ENCODE assay signal across 8 cellular contexts in the genomic region with DNA sequence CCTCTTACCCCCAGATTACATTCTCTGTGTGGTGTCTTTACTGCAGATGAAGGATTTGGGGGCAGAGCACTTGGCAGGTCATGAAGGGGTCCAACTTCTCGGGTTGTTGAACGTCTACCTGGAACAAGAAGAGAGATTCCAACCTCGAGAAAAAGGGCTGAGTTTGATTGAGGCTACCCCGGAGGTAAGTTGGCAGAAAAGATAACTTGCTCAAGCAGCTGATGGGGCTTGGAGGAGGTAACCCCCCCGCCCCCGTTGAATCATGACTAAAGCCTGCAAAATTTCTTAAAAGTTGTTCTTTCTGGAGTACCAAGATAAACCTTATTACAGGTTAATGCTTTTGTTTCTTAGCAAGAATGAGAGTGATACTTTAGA. TPM values are rescaled to one million over a fixed set of nuclear protein-coding genes. Genes with fewer than 3 reads are reported as not detected.
DNase-seq lines count a peak whose midpoint lies in the region; ATAC-seq and TF ChIP-seq lines count a peak whose summit lies in the region.

No MANE protein-coding gene starts in this region.

- H3K9ac ChIP-seq in MM.1S (ENCODE audit: low read length) (peak overlapping the region; percentile 82; the same call in 1 of the 2 replicates), mucosa of rectum (ENCODE audit: low read depth in 1 of 2, low read length in 2 of 2) (peak overlapping the region; percentile 68 to 97)

- intact Hi-C loops in breast epithelium (cut with DNase I; ENCODE audit: low total_unique reads): no loop called here

- H3K4me1 ChIP-seq in MM.1S (ENCODE audit: low read length): peaks cover 25% of the 10 kb centered on the region
- H3K4me1 ChIP-seq in breast epithelium: peaks cover 0 to 15% of the 10 kb centered on the region in 2 donors
- peaks cover 10 to 18% of the 10 kb centered on the region in 2 donors for H3K4me1 ChIP-seq in mucosa of rectum (ENCODE audit: control insufficient read depth in 2 of 2, insufficient read depth in 2 of 2, low read length in 2 of 2)

- H3K9me3 ChIP-seq in MM.1S (replicated peaks; ENCODE audit: insufficient read depth, low read length): no peaks in the 10 kb centered on the region
- no peaks in the 10 kb centered on the region for H3K9me3 ChIP-seq in breast epithelium
- H3K9me3 ChIP-seq in mucosa of rectum (ENCODE audit: control insufficient read depth in 2 of 2, low read length in 2 of 2): no peaks in the 10 kb centered on the region

- TF ChIP-seq POLR2A in breast epithelium (IDR thresholded peaks at IDR 0.05): no peak

- H3K4me3 ChIP-seq in AG04449 (ENCODE audit: low read depth, low read length) (peak overlapping the region; percentile 96), MM.1S (ENCODE audit: low read length) (peak overlapping the region; percentile 91), breast epithelium (peak overlapping the region; percentile 88 to 99 (median 98)), mucosa of rectum (ENCODE audit: low read length in 2 of 2) (peak overlapping the region; percentile 77 to 82)

- CTCF ChIA-PET in AG04449 (lab: Yijun Ruan, JAX): interaction anchor here (1.4 to 2.1 kb wide), 2 partner anchors 45 to 85 kb away, joined by 3 to 10 read pairs; no protein-coding TSS in a partner anchor

- H3K27ac ChIP-seq in MM.1S (ENCODE audit: low read length) (no peak overlapping the region), breast epithelium (peak overlapping the region; percentile 97), mucosa of rectum (ENCODE audit: low read depth in 2 of 2, low read length in 2 of 2) (peak overlapping the region; percentile 95 to 97)

- DNase-seq in AG04449 (ENCODE audit: low read depth, low spot score): no peak
- no peak for DNase-seq in MM.1S
- DNase-seq in breast epithelium (ENCODE audit: low spot score in 2 of 2): no peak
- DNase-seq in NAMALWA (ENCODE audit: low spot score): no peak
- DNase-seq in ureter (ENCODE audit: low spot score): no peak
- no peak for DNase-seq in T-helper 9 cell

- ATAC-seq in GM21515 (IDR thresholded peaks at IDR 0.05; ENCODE audit: unreplicated experiment): no peak

- TF ChIP-seq CTCF in AG04449 (IDR thresholded peaks at IDR 0.05; ENCODE audit: insufficient read depth, low read length, missing control alignments): no peak
- TF ChIP-seq CTCF in MM.1S (IDR thresholded peaks at IDR 0.05; ENCODE audit: low read length): no peak
- no peak for TF ChIP-seq CTCF in breast epithelium (IDR thresholded peaks at IDR 0.05)

- no peaks in the 10 kb centered on the region for H4K20me1 ChIP-seq in MM.1S (ENCODE audit: insufficient read depth, low read length)

- H3K4me2 ChIP-seq in MM.1S (ENCODE audit: low read depth, low read length): peak overlapping the region; percentile 67

- H3K79me2 ChIP-seq in MM.1S (ENCODE audit: low read length): peaks cover 4% of the 10 kb centered on the region; the same call in 1 of the 2 replicates

- peaks cover 26% of the 10 kb centered on the region for H3F3A ChIP-seq in MM.1S (ENCODE audit: insufficient read depth, low read length)

- POLR2A ChIA-PET in AG04449 (lab: Yijun Ruan, JAX): interaction anchor here (0.8 to 1.6 kb wide), 2 partner anchors 83 to 85 kb away, joined by 4 read pairs; partner anchors contain the start of gene CCNI

- H3K9me2 ChIP-seq in MM.1S (replicated peaks; ENCODE audit: insufficient read depth, low read length): no peaks in the 10 kb centered on the region

- H2AFZ ChIP-seq in MM.1S (ENCODE audit: low read length): peak overlapping the region; percentile 85; the same call in 1 of the 2 replicates

- no peaks in the 10 kb centered on the region; the same call in none of the 2 replicates for H3K36me3 ChIP-seq in MM.1S (replicated peaks; ENCODE audit: insufficient read depth, low read length)
- peaks cover 7% of the 10 kb centered on the region for H3K36me3 ChIP-seq in breast epithelium
- peaks cover 20 to 30% of the 10 kb centered on the region in 2 donors for H3K36me3 ChIP-seq in mucosa of rectum (ENCODE audit: control insufficient read depth in 2 of 2, insufficient read depth in 2 of 2, low read length in 2 of 2)

- H3K27me3 ChIP-seq in MM.1S (replicated peaks; ENCODE audit: insufficient read depth, low read length) (no peaks in the 10 kb centered on the region), breast epithelium (no peaks in the 10 kb centered on the region), mucosa of rectum (ENCODE audit: control insufficient read depth in 2 of 2, insufficient read depth in 2 of 2, low read length in 2 of 2) (no peaks in the 10 kb centered on the region)

RNA-seq across cellular contexts. Expression of gene CCNG2, which starts 1.5 kb away (rescaled TPM):
- total RNA-seq in breast epithelium (100 to 1,000 TPM in 2 of 3 donors, 10 to 100 TPM in 1; 74.1 to 111 (median 107) TPM), ureter (60.9 TPM)
